In the genomic region with DNA sequence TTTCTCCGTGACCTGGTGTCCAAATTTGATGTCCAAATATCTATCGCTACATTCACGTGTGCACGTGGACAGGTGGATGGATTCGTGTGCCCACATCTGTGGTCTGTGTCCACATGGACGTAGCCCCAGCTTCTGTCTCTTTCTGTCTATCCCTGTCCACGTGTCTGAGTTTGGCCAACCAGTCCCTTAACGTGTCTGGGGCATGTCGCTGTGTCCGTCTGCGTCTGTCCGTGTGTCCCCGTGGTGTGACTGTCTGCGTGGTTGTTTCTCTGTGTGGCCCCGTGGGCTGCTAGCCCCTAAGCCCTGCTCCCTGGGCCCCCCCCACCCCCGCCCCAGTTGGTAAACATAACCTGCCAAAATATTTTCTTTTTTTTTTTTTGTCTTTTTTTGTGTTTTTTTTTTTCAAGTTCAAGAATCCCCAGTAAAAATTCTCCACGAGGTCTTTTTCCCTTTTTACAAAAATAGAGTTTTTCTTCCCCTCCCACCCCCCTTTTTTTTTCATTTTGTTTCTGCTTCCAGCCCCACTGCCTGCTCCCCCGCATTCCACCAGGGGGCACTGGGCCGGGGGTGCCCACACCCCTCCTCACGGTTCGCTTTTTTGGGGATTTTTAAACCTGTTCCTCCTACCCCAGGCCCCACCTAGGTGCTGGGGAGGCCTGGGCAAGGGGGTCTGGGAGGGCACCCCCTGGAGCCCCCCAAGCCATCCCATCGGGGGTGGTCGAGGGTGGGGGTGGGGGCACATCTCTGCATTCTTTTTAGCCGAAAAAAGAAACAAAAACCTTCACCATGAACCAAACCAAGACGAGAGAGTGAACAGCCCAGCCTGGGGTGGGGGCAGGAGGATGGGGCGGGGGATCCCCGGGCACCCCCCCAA, we compare ENCODE assay signal across 8 cellular contexts. TPM values are rescaled to one million over a fixed set of nuclear protein-coding genes. Genes with fewer than 3 reads are reported as not detected.
A peak's percentile ranks its signal among the peaks of the same experiment; 100 is the strongest.
DNase-seq lines count a peak whose midpoint lies in the region; ATAC-seq and TF ChIP-seq lines count a peak whose summit lies in the region.

No MANE protein-coding gene starts in this region.

- POLR2A ChIA-PET in activated CD4-positive, alpha-beta T cell treated with anti-CD3 and anti-CD28 coated beads, Interleukin-2, amount 10 ng/mL, durations not matched to agents 7 days and 5 days (lab: Charles Lee), result no interaction called here

- no peaks in the 10 kb centered on the region for H3K36me3 ChIP-seq in GM23338 (ENCODE audit: insufficient read depth)

- H3K27ac Mint-ChIP-seq in CD14-positive monocyte, result no peak overlapping the region
- peak overlapping the region; percentile 95 for H3K27ac Mint-ChIP-seq in GM23338
- no peak overlapping the region for H3K27ac Mint-ChIP-seq in activated CD4-positive, alpha-beta T cell treated with anti-CD3 and anti-CD28 coated beads, Interleukin-2, amount 10 ng/mL, durations not matched to agents 7 days and 5 days

- H3K79me2 ChIP-seq in GM23338 (replicated peaks; ENCODE audit: insufficient read depth), result no peaks in the 10 kb centered on the region

- peak overlapping the region; percentile 40; the same call in 1 of the 2 replicates for H2AFZ ChIP-seq in GM23338

- CTCF ChIA-PET in activated CD4-positive, alpha-beta T cell treated with anti-CD3 and anti-CD28 coated beads, Interleukin-2, amount 10 ng/mL, durations not matched to agents 7 days and 5 days (lab: Charles Lee), result no interaction called here

- H3K4me1 Mint-ChIP-seq in CD14-positive monocyte, result no peaks in the 10 kb centered on the region
- H3K4me1 Mint-ChIP-seq in GM23338, result peaks cover 22% of the 10 kb centered on the region
- no peaks in the 10 kb centered on the region for H3K4me1 Mint-ChIP-seq in activated CD4-positive, alpha-beta T cell treated with anti-CD3 and anti-CD28 coated beads, Interleukin-2, amount 10 ng/mL, durations not matched to agents 7 days and 5 days

- H3K36me3 Mint-ChIP-seq in CD14-positive monocyte (peaks cover 16 to 25% of the 10 kb centered on the region in 2 donors), GM23338 (ENCODE audit: low read depth) (peaks cover 13% of the 10 kb centered on the region)
- H3K36me3 Mint-ChIP-seq in activated CD4-positive, alpha-beta T cell treated with anti-CD3 and anti-CD28 coated beads, Interleukin-2, amount 10 ng/mL, durations not matched to agents 7 days and 5 days (ENCODE audit: low read depth), result peaks cover 2% of the 10 kb centered on the region

- no peaks in the 10 kb centered on the region for H4K20me1 ChIP-seq in GM23338 (replicated peaks; ENCODE audit: insufficient read depth)

- peak; percentile 53 for ATAC-seq in GM23338
- no peak for ATAC-seq in GM18861 (IDR thresholded peaks at IDR 0.05; ENCODE audit: unreplicated experiment)
- no peak for ATAC-seq in HG02840 (IDR thresholded peaks at IDR 0.05; ENCODE audit: low FRiP score, unreplicated experiment)

- H3K4me2 ChIP-seq in GM23338, result peak overlapping the region; percentile 13; the same call in 1 of the 2 replicates

- no peak overlapping the region for H3K4me3 Mint-ChIP-seq in CD14-positive monocyte
- peak overlapping the region; percentile 49; the same call in 1 of the 3 replicates for H3K4me3 Mint-ChIP-seq in GM23338
- H3K4me3 Mint-ChIP-seq in activated CD4-positive, alpha-beta T cell treated with anti-CD3 and anti-CD28 coated beads, Interleukin-2, amount 10 ng/mL, durations not matched to agents 7 days and 5 days, result no peak overlapping the region

- H3K4me1 ChIP-seq in GM23338 (ENCODE audit: insufficient read depth), result peaks cover 31% of the 10 kb centered on the region

- intact Hi-C loops in CD14-positive monocyte (cut with micrococcal nuclease), result no loop called here

- H3K27me3 ChIP-seq in GM23338 (ENCODE audit: insufficient read depth) (no peaks in the 10 kb centered on the region), layer of hippocampus (ENCODE audit: control insufficient read depth, insufficient read depth, low read length) (no peaks in the 10 kb centered on the region)

- H3K27ac ChIP-seq in GM23338 (ENCODE audit: low read depth) (no peak overlapping the region), layer of hippocampus (ENCODE audit: low read depth, low read length) (peak overlapping the region; percentile 38)

- H3K9me2 ChIP-seq in GM23338 (ENCODE audit: insufficient read depth), result no peaks in the 10 kb centered on the region

- TF ChIP-seq CTCF in CD14-positive monocyte (IDR thresholded peaks at IDR 0.05) (peak; percentile 53), GM23338 (conservative IDR thresholded peaks at IDR 0.05; ENCODE audit: low read depth in 2 of 2) (peak; percentile 74 to 97)

- peaks cover 4 to 13% (median 9%) of the 10 kb centered on the region in 3 donors for H3K27me3 Mint-ChIP-seq in CD14-positive monocyte (ENCODE audit: low read depth in 3 of 3)
- H3K27me3 Mint-ChIP-seq in GM23338 (ENCODE audit: insufficient read depth, low read depth, poor library complexity), result peaks cover 12% of the 10 kb centered on the region
- no peaks in the 10 kb centered on the region for H3K27me3 Mint-ChIP-seq in activated CD4-positive, alpha-beta T cell treated with anti-CD3 and anti-CD28 coated beads, Interleukin-2, amount 10 ng/mL, durations not matched to agents 7 days and 5 days

- DNase-seq in CD14-positive monocyte (ENCODE audit: low spot score) (no peak), GM23338 (ENCODE audit: low spot score) (peak; percentile 72), GOT3 (lab: John Stamatoyannopoulos, UW) (no peak), NCI-H524 treated with DMSO at 0.1 percent for 48 hours (lab: John Stamatoyannopoulos, UW) (no peak)
- DNase-seq in activated CD4-positive, alpha-beta T cell treated with anti-CD3 and anti-CD28 coated beads, Interleukin-2, amount 10 ng/mL, durations not matched to agents 7 days and 5 days, result peak; percentile 22

- H3F3A ChIP-seq in GM23338 (replicated peaks; ENCODE audit: low read depth), result 0 out of 2 replicates have a peak, but pooled peaks cover 9% of the 10 kb centered on the region

- 0 out of 2 replicates have a peak overlapping the region, but pooled peaks have one; percentile 27 for H3K4me3 ChIP-seq in GM23338

- peaks cover 0 to 4% (median 0%) of the 10 kb centered on the region in 7 donors for H3K9me3 Mint-ChIP-seq in CD14-positive monocyte
- no peaks in the 10 kb centered on the region; the same call in 2 of the 3 replicates for H3K9me3 Mint-ChIP-seq in GM23338
- H3K9me3 Mint-ChIP-seq in activated CD4-positive, alpha-beta T cell treated with anti-CD3 and anti-CD28 coated beads, Interleukin-2, amount 10 ng/mL, durations not matched to agents 7 days and 5 days, result no peaks in the 10 kb centered on the region

TF ChIP-seq in GM23338, 12 proteins besides CTCF, POLR2A, EP300 and RAD21 (continues in another document):
- TF ChIP-seq ZNF114 (CRISPR knock-in tag; IDR thresholded peaks at IDR 0.05), result no peak
- no peak for TF ChIP-seq ZNF331 (CRISPR knock-in tag; IDR thresholded peaks at IDR 0.05; ENCODE audit: low read depth)

RNA-seq across cellular contexts. Expression of gene PRKCSH, which starts 18.3 kb away (rescaled TPM):
- 10 to 100 TPM; 24.9 to 28.4 TPM for polyA plus RNA-seq in CD14-positive monocyte
- 107 and 130 TPM in 2 replicates for total RNA-seq in GM23338 (2014; rRNA removed; shearing (Covaris generic))
- polyA plus RNA-seq in GM23338 (2016; fragmentation: Nextera tagmentation; extraction: Ambion mirVana), result 85.3 and 90.3 TPM in 2 replicates
- 100 to 1,000 TPM; 321 to 338 TPM for total RNA-seq in activated CD4-positive, alpha-beta T cell treated with anti-CD3 and anti-CD28 coated beads, Interleukin-2, amount 10 ng/mL, durations not matched to agents 7 days and 5 days

RNA-seq across cellular contexts. Expression of gene ODAD3, which starts 18.8 kb away (rescaled TPM):
- polyA plus RNA-seq in CD14-positive monocyte (under 1 TPM; 0.43 to 0.61 TPM), GM23338 (2016; fragmentation: Nextera tagmentation; extraction: Ambion mirVana) (6.1 TPM in 2 replicates)
- total RNA-seq in GM23338 (2014; rRNA removed; shearing (Covaris generic)), result 0.54 and 1.5 TPM in 2 replicates
- not detected for total RNA-seq in activated CD4-positive, alpha-beta T cell treated with anti-CD3 and anti-CD28 coated beads, Interleukin-2, amount 10 ng/mL, durations not matched to agents 7 days and 5 days

RNA-seq across cellular contexts. Expression of gene ELAVL3, which starts 27.1 kb away (rescaled TPM):
- polyA plus RNA-seq in CD14-positive monocyte (not detected), GM23338 (2016; fragmentation: Nextera tagmentation; extraction: Ambion mirVana) (0.45 and 0.63 TPM in 2 replicates)
- total RNA-seq in GM23338 (2014; rRNA removed; shearing (Covaris generic)), result 1.2 and 1.7 TPM in 2 replicates
- total RNA-seq in activated CD4-positive, alpha-beta T cell treated with anti-CD3 and anti-CD28 coated beads, Interleukin-2, amount 10 ng/mL, durations not matched to agents 7 days and 5 days, result under 1 TPM in 1 of 2 experiments, not detected in 1; 0.50 TPM

RNA-seq across cellular contexts. Expression of gene RGL3, which starts 34.6 kb away (rescaled TPM):
- polyA plus RNA-seq in CD14-positive monocyte (not detected), GM23338 (2016; fragmentation: Nextera tagmentation; extraction: Ambion mirVana) (48.8 and 49.2 TPM in 2 replicates)
- 46.8 and 49.4 TPM in 2 replicates for total RNA-seq in GM23338 (2014; rRNA removed; shearing (Covaris generic))
- total RNA-seq in activated CD4-positive, alpha-beta T cell treated with anti-CD3 and anti-CD28 coated beads, Interleukin-2, amount 10 ng/mL, durations not matched to agents 7 days and 5 days, result not detected

RNA-seq across cellular contexts. Expression of gene ZNF653, which starts 51.9 kb away (rescaled TPM):
- polyA plus RNA-seq in CD14-positive monocyte, result 1 to 10 TPM in 1 of 2 donors, under 1 TPM in 1; 0.88 to 1.2 TPM
- total RNA-seq in GM23338 (2014; rRNA removed; shearing (Covaris generic)), result 4.9 and 5.3 TPM in 2 replicates
- polyA plus RNA-seq in GM23338 (2016; fragmentation: Nextera tagmentation; extraction: Ambion mirVana), result 2.5 and 4.1 TPM in 2 replicates
- 10 to 100 TPM; 21.4 to 24.4 TPM for total RNA-seq in activated CD4-positive, alpha-beta T cell treated with anti-CD3 and anti-CD28 coated beads, Interleukin-2, amount 10 ng/mL, durations not matched to agents 7 days and 5 days

Comparison
In these comparisons a context has a peak if more than half of its experiments do, and no peak if none do; other contexts are left out.
1. DNase-seq: peak in GM23338 (single experiment) and activated CD4-positive, alpha-beta T cell treated with anti-CD3 and anti-CD28 coated beads, Interleukin-2, amount 10 ng/mL, durations not matched to agents 7 days and 5 days (single experiment); none in CD14-positive monocyte (single experiment), GOT3 (single experiment) and NCI-H524 treated with DMSO at 0.1 percent for 48 hours (single experiment).